Comparison of ENCODE assay signal across 8 cellular contexts in the genomic region with DNA sequence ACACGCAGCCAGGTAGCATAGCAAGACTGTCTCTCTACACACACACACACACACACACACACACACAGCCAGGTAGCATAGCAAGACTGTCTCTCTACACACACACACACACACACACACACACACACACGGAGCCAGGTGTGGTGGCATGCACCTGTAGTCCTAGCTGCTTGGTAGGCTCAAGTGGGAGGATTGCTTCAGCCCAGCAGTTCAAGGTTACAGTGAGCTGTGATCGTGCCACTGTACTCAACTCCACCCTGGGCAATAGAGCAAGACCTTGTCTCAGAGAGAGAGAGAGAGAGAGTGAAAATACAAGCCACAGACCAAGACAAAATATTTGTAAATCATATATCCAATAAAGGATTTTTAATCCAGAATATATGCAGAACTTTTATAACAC.
DNase-seq lines count a peak whose midpoint lies in the region; ATAC-seq and TF ChIP-seq lines count a peak whose summit lies in the region.
"Not testable (repeated sequence)": the region's sequence is repeated elsewhere in the genome, so short reads cannot be mapped to it uniquely, and the experiment has no call there.

No MANE protein-coding gene starts in this region.

- H3K4me2 ChIP-seq in HCT116 (ENCODE audit: low read length), result not testable (repeated sequence)

- RAD21 ChIA-PET in HCT116 (lab: Charles Lee; ENCODE audit: low non-redundant PET in 1 of 2, low total read pairs in 2 of 2, uncharacterized antibody in 2 of 2, unreplicated experiment in 2 of 2), result not testable (repeated sequence)

- H3K9ac ChIP-seq in HCT116 (ENCODE audit: low read length), result not testable (repeated sequence)

- H3K4me1 ChIP-seq in HCT116 (ENCODE audit: control insufficient read depth in 1 of 2, insufficient read depth in 2 of 2, low read length in 2 of 2), result not testable (repeated sequence)
- peaks cover 78% of the 10 kb centered on the region for H3K4me1 ChIP-seq in psoas muscle

- CTCF ChIA-PET in AG04450 (lab: Charles Lee); HCT116 (lab: Charles Lee): not testable (repeated sequence)

- peak overlapping the region; percentile 77 for H3K27ac ChIP-seq in AG04450 (ENCODE audit: low read depth, low read length)
- not testable (repeated sequence) for H3K27ac ChIP-seq in HCT116 (ENCODE audit: low read depth, low read length)
- peak overlapping the region; percentile 57 for H3K27ac ChIP-seq in psoas muscle

- not testable (repeated sequence) for TF ChIP-seq RAD21 in HCT116 (IDR thresholded peaks at IDR 0.05; ENCODE audit: low read depth)

- peak; percentile 16 for ATAC-seq in GM19035 (IDR thresholded peaks at IDR 0.05; ENCODE audit: unreplicated experiment)
- ATAC-seq in HCT116, result peak; percentile 38
- peak; percentile 25 for ATAC-seq in HG03280 (IDR thresholded peaks at IDR 0.05; ENCODE audit: unreplicated experiment)
- not testable (repeated sequence) for ATAC-seq in central memory CD8-positive, alpha-beta T cell (replicated peaks; ENCODE audit: extremely low read depth, poor library complexity, severe bottlenecking)
- ATAC-seq in left colon, result peak; percentile 70
- peak in 2 of 4 donors; percentile 35 to 44 for ATAC-seq in psoas muscle

- H3K4me3 Mint-ChIP-seq in central memory CD8-positive, alpha-beta T cell, result peak overlapping the region; percentile 30

- H3K27me3 Mint-ChIP-seq in central memory CD8-positive, alpha-beta T cell, result peaks cover 16% of the 10 kb centered on the region

- BruUV-seq in HCT116 (replicated peaks; lab: Mats Ljungman, UMichigan), result not testable (repeated sequence)

- H3K9me2 ChIP-seq in HCT116 (ENCODE audit: insufficient read depth), result not testable (repeated sequence)

- H3K36me3 Mint-ChIP-seq in central memory CD8-positive, alpha-beta T cell (ENCODE audit: insufficient read depth), result not testable (repeated sequence)

- peaks cover 29% of the 10 kb centered on the region for H3K4me1 Mint-ChIP-seq in central memory CD8-positive, alpha-beta T cell

- H3K27ac Mint-ChIP-seq in central memory CD8-positive, alpha-beta T cell (ENCODE audit: low read depth), result peak overlapping the region; percentile 79

- H3K9me3 ChIP-seq in AG04450 (ENCODE audit: control insufficient read depth, insufficient read depth, low read length); HCT116 (ENCODE audit: control insufficient read depth in 1 of 2, insufficient read depth in 1 of 2, low read depth in 1 of 2, low read length in 2 of 2); psoas muscle: not testable (repeated sequence)

- peaks cover 98% of the 10 kb centered on the region for H3K79me2 ChIP-seq in HCT116 (ENCODE audit: insufficient read depth, low read length)

- H3K36me3 ChIP-seq in HCT116 (ENCODE audit: control insufficient read depth in 1 of 2, insufficient read depth in 2 of 2, low read length in 2 of 2); psoas muscle (ENCODE audit: insufficient read depth in 1 of 2, low read depth in 1 of 2): not testable (repeated sequence)

- not testable (repeated sequence) for H4K20me1 ChIP-seq in HCT116 (ENCODE audit: insufficient read depth)

- not testable (repeated sequence) for DNase-seq in AG04450 (ENCODE audit: low read depth, low spot score); HCT116 (ENCODE audit: low read depth, low spot score); central memory CD8-positive, alpha-beta T cell (ENCODE audit: low spot score in 2 of 2); psoas muscle
- DNase-seq in RPMI8226, result peak; percentile 49
- peak; percentile 52 to 74 for DNase-seq in left colon

- POLR2A ChIA-PET in AG04450 (lab: Yijun Ruan, JAX), result interaction anchor here (1.8 kb wide), 1 partner anchor 17 kb away, joined by 15 read pairs; no protein-coding TSS in a partner anchor
- POLR2A ChIA-PET in HCT116 (lab: Charles Lee), result not testable (repeated sequence)

- not testable (repeated sequence) for H3K9me3 Mint-ChIP-seq in central memory CD8-positive, alpha-beta T cell

- TF ChIP-seq CTCF in AG04450 (IDR thresholded peaks at IDR 0.05; ENCODE audit: low read depth, low read length); HCT116 (IDR thresholded peaks at IDR 0.05 in 2 of 3, conservative IDR thresholded peaks at IDR 0.05 in 1 of 3; ENCODE audit: borderline replicate concordance in 1 of 3, insufficient read depth in 1 of 3, low read depth in 2 of 3, low read length in 2 of 3); psoas muscle (IDR thresholded peaks at IDR 0.05): not testable (repeated sequence)

- not testable (repeated sequence) for H3K27me3 ChIP-seq in AG04450 (ENCODE audit: control insufficient read depth, insufficient read depth, low read length); HCT116 (ENCODE audit: insufficient read depth, low read length); psoas muscle (ENCODE audit: insufficient read depth in 3 of 3, low read length in 2 of 3)

- not testable (repeated sequence) for H2AFZ ChIP-seq in HCT116 (ENCODE audit: low read depth, low read length, poor library complexity, severe bottlenecking)

- 59 to 69% (median 62%) methylated on average over 2 to 3 of the region's 3 CpGs for WGBS in psoas muscle, 3 donors

- peak overlapping the region; percentile 36 for H3K4me3 ChIP-seq in AG04450 (ENCODE audit: low read depth, low read length)
- H3K4me3 ChIP-seq in HCT116 (replicated peaks in 1 of 2; ENCODE audit: low read depth in 1 of 2, low read length in 2 of 2); psoas muscle: not testable (repeated sequence)

- intact Hi-C loops in HCT116 (cut with micrococcal nuclease); psoas muscle (cut with DNase I): not testable (repeated sequence)
- intact Hi-C loops in left colon (cut with DNase I, micrococcal nuclease), result loop anchor here in 1 of 2 donors (10.0 kb wide), 1 partner anchor 53 kb away; no protein-coding TSS in a partner anchor

- TF ChIP-seq POLR2A in HCT116 (IDR thresholded peaks at IDR 0.05; ENCODE audit: borderline replicate concordance, extremely low read depth, insufficient read depth, insufficient read length), result not testable (repeated sequence)
